Comparison of ENCODE assay signal across 1 cellular context in the genomic region with DNA sequence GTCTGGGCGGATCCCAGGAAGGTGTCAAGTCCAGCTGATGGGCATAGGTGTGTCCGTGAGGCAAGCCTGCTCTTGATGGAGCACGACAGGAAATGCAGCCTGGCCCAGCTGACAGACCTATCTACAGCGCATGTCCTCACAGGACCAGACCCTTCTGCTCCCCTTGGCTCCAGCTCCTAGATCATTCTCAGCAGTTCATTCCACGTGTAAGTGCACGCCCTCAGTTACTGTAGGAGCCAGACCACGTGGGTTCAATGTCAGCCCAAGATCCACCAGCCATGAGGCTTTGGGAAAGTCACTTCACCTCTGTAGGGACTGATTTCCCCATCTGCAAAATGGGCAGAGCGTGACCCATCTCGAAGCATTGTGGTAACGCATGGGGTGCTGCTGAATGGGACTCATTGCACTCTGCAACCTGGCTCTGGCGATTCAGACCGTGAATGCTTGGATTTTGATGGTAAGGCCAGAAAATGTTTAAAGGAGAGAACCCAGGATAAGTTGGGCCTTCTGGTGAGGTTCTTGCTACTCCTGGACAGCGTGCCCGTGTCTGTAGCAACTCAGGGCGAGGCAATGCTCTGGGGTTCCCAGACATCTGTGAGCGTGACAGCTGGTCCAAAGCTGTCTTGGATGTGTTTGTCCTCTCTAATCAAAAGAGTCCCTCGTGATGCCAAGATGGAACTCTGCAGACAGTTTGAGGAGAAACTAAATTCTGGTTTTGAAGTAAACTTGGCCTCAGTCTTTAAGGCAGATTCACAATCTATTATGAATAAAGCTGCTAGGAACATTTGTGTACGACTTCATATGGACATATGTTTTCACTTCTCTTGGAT.
TF ChIP-seq lines count a peak whose summit lies in the region.

No MANE protein-coding gene starts in this region.

TF ChIP-seq in HepG2, 621 proteins besides CTCF, POLR2A, EP300 and RAD21 (continues in another document):
- TF ChIP-seq MTF1 (CRISPR knock-in tag; IDR thresholded peaks at IDR 0.05) (no peak), SMC3 (IDR thresholded peaks at IDR 0.05; ENCODE audit: low read length) (no peak), ZNF530 (CRISPR knock-in tag; IDR thresholded peaks at IDR 0.05; ENCODE audit: low read depth) (no peak), ZMYM2 (CRISPR knock-in tag; IDR thresholded peaks at IDR 0.05) (0 out of 2 replicates have a peak, but pooled peaks have one; percentile 45), ZNF724P (CRISPR knock-in tag; IDR thresholded peaks at IDR 0.05; ENCODE audit: borderline replicate concordance) (no peak), PHF20 (CRISPR knock-in tag; IDR thresholded peaks at IDR 0.05) (no peak), ZNF891 (CRISPR knock-in tag; IDR thresholded peaks at IDR 0.05) (peak; percentile 88), ATF7-NPFF (CRISPR knock-in tag; IDR thresholded peaks at IDR 0.05; ENCODE audit: low read depth) (0 out of 2 replicates have a peak, but pooled peaks have one; percentile 45), HDAC2 (CRISPR knock-in tag; IDR thresholded peaks at IDR 0.05) (peak; percentile 57; the same call in 1 of the 2 replicates), TEAD3 (CRISPR knock-in tag; optimal IDR thresholded peaks at IDR 0.05; ENCODE audit: borderline replicate concordance) (peak; percentile 41), PRPF4 (IDR thresholded peaks at IDR 0.05; ENCODE audit: low read depth, low read length, poor library complexity, severe bottlenecking) (no peak), ZC3H4 (CRISPR knock-in tag; IDR thresholded peaks at IDR 0.05; ENCODE audit: borderline replicate concordance) (peak; percentile 53; the same call in 1 of the 2 replicates), ZNF337 (CRISPR knock-in tag; IDR thresholded peaks at IDR 0.05; ENCODE audit: borderline replicate concordance, low read depth) (no peak), IRX3 (CRISPR knock-in tag; IDR thresholded peaks at IDR 0.05; ENCODE audit: borderline replicate concordance, low read depth) (no peak), BRD4 (CRISPR knock-in tag; IDR thresholded peaks at IDR 0.05) (peak; percentile 13; the same call in 1 of the 2 replicates), ZNF720 (CRISPR knock-in tag; IDR thresholded peaks at IDR 0.05) (no peak), ZNF30 (CRISPR knock-in tag; IDR thresholded peaks at IDR 0.05) (no peak), POLR2G (IDR thresholded peaks at IDR 0.05; ENCODE audit: low read depth, low read length) (0 out of 2 replicates have a peak, but pooled peaks have one; percentile 37), ZFP36L2 (CRISPR knock-in tag; IDR thresholded peaks at IDR 0.05) (no peak), ZNF274 (CRISPR knock-in tag; IDR thresholded peaks at IDR 0.05) (no peak; the same call in 1 of the 2 replicates), BCL6 (CRISPR knock-in tag; IDR thresholded peaks at IDR 0.05) (no peak), ZMYM4 (CRISPR knock-in tag; IDR thresholded peaks at IDR 0.05) (no peak), TCF12 (IDR thresholded peaks at IDR 0.05) (no peak), TCF12 (CRISPR knock-in tag; IDR thresholded peaks at IDR 0.05) (no peak), ZNF572 (CRISPR knock-in tag; IDR thresholded peaks at IDR 0.05) (peak; percentile 83; the same call in 1 of the 2 replicates), HOXA7 (CRISPR knock-in tag; IDR thresholded peaks at IDR 0.05) (no peak), SPEN (CRISPR knock-in tag; IDR thresholded peaks at IDR 0.05; ENCODE audit: low read depth) (no peak), ZNF3 (CRISPR knock-in tag; IDR thresholded peaks at IDR 0.05) (no peak), ZNF674 (CRISPR knock-in tag; IDR thresholded peaks at IDR 0.05; ENCODE audit: low read depth) (no peak), CENPT (CRISPR knock-in tag; IDR thresholded peaks at IDR 0.05; ENCODE audit: low read depth) (no peak), ZNF660 (CRISPR knock-in tag; IDR thresholded peaks at IDR 0.05; ENCODE audit: borderline replicate concordance, low read depth) (no peak), ZNF292 (CRISPR knock-in tag; IDR thresholded peaks at IDR 0.05; ENCODE audit: borderline replicate concordance, low read depth) (0 out of 2 replicates have a peak, but pooled peaks have one; percentile 24), ZNF629 (CRISPR knock-in tag; conservative IDR thresholded peaks at IDR 0.05) (peak; percentile 94), ELF1 (CRISPR knock-in tag; IDR thresholded peaks at IDR 0.05) (no peak), ZBTB7B (CRISPR knock-in tag; IDR thresholded peaks at IDR 0.05) (no peak)
- TF ChIP-seq, protein P1, sequence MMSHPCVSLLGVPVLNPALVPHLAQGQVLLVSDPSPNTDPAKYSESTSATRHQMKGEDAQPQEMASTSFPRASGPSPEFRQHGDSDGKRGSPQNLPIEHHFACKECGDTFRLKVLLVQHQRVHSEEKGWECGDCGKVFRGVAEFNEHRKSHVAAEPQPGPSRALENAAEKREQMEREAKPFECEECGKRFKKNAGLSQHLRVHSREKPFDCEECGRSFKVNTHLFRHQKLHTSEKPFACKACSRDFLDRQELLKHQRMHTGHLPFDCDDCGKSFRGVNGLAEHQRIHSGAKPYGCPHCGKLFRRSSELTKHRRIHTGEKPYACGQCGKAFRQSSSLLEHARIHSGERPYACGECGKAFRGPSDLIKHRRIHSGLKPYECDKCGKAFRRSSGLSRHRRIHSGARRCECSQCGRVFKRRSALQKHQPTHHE (CRISPR knock-in tag; IDR thresholded peaks at IDR 0.05; ENCODE audit: borderline replicate concordance): no peak
- TF ChIP-seq, protein P2, sequence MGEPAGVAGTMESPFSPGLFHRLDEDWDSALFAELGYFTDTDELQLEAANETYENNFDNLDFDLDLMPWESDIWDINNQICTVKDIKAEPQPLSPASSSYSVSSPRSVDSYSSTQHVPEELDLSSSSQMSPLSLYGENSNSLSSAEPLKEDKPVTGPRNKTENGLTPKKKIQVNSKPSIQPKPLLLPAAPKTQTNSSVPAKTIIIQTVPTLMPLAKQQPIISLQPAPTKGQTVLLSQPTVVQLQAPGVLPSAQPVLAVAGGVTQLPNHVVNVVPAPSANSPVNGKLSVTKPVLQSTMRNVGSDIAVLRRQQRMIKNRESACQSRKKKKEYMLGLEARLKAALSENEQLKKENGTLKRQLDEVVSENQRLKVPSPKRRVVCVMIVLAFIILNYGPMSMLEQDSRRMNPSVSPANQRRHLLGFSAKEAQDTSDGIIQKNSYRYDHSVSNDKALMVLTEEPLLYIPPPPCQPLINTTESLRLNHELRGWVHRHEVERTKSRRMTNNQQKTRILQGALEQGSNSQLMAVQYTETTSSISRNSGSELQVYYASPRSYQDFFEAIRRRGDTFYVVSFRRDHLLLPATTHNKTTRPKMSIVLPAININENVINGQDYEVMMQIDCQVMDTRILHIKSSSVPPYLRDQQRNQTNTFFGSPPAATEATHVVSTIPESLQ (CRISPR knock-in tag; conservative IDR thresholded peaks at IDR 0.05): no peak
- TF ChIP-seq, protein P3, sequence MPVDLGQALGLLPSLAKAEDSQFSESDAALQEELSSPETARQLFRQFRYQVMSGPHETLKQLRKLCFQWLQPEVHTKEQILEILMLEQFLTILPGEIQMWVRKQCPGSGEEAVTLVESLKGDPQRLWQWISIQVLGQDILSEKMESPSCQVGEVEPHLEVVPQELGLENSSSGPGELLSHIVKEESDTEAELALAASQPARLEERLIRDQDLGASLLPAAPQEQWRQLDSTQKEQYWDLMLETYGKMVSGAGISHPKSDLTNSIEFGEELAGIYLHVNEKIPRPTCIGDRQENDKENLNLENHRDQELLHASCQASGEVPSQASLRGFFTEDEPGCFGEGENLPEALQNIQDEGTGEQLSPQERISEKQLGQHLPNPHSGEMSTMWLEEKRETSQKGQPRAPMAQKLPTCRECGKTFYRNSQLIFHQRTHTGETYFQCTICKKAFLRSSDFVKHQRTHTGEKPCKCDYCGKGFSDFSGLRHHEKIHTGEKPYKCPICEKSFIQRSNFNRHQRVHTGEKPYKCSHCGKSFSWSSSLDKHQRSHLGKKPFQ (CRISPR knock-in tag; IDR thresholded peaks at IDR 0.05; ENCODE audit: insufficient replicate concordance): no peak
- TF ChIP-seq, protein P4, sequence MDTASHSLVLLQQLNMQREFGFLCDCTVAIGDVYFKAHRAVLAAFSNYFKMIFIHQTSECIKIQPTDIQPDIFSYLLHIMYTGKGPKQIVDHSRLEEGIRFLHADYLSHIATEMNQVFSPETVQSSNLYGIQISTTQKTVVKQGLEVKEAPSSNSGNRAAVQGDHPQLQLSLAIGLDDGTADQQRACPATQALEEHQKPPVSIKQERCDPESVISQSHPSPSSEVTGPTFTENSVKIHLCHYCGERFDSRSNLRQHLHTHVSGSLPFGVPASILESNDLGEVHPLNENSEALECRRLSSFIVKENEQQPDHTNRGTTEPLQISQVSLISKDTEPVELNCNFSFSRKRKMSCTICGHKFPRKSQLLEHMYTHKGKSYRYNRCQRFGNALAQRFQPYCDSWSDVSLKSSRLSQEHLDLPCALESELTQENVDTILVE (CRISPR knock-in tag; IDR thresholded peaks at IDR 0.05): no peak
- TF ChIP-seq, protein P5, sequence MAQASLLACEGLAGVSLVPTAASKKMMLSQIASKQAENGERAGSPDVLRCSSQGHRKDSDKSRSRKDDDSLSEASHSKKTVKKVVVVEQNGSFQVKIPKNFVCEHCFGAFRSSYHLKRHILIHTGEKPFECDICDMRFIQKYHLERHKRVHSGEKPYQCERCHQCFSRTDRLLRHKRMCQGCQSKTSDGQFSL (CRISPR knock-in tag; IDR thresholded peaks at IDR 0.05): no peak
- TF ChIP-seq, protein P6, sequence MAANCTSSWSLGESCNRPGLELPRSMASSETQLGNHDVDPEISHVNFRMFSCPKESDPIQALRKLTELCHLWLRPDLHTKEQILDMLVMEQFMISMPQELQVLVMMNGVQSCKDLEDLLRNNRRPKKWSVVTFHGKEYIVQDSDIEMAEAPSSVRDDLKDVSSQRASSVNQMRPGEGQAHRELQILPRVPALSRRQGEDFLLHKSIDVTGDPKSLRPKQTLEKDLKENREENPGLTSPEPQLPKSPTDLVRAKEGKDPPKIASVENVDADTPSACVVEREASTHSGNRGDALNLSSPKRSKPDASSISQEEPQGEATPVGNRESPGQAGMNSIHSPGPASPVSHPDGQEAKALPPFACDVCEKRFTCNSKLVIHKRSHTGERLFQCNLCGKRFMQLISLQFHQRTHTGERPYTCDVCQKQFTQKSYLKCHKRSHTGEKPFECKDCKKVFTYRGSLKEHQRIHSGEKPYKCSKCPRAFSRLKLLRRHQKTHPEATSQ (CRISPR knock-in tag; IDR thresholded peaks at IDR 0.05; ENCODE audit: borderline replicate concordance): 0 out of 2 replicates have a peak, but pooled peaks have one; percentile 14
- TF ChIP-seq, protein P7, sequence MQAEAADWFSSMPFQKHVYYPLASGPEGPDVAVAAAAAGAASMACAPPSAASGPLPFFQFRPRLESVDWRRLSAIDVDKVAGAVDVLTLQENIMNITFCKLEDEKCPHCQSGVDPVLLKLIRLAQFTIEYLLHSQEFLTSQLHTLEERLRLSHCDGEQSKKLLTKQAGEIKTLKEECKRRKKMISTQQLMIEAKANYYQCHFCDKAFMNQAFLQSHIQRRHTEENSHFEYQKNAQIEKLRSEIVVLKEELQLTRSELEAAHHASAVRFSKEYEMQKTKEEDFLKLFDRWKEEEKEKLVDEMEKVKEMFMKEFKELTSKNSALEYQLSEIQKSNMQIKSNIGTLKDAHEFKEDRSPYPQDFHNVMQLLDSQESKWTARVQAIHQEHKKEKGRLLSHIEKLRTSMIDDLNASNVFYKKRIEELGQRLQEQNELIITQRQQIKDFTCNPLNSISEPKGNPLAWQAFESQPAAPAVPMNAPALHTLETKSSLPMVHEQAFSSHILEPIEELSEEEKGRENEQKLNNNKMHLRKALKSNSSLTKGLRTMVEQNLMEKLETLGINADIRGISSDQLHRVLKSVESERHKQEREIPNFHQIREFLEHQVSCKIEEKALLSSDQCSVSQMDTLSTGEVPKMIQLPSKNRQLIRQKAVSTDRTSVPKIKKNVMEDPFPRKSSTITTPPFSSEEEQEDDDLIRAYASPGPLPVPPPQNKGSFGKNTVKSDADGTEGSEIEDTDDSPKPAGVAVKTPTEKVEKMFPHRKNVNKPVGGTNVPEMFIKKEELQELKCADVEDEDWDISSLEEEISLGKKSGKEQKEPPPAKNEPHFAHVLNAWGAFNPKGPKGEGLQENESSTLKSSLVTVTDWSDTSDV (CRISPR knock-in tag; IDR thresholded peaks at IDR 0.05): no peak
- TF ChIP-seq, protein P8, sequence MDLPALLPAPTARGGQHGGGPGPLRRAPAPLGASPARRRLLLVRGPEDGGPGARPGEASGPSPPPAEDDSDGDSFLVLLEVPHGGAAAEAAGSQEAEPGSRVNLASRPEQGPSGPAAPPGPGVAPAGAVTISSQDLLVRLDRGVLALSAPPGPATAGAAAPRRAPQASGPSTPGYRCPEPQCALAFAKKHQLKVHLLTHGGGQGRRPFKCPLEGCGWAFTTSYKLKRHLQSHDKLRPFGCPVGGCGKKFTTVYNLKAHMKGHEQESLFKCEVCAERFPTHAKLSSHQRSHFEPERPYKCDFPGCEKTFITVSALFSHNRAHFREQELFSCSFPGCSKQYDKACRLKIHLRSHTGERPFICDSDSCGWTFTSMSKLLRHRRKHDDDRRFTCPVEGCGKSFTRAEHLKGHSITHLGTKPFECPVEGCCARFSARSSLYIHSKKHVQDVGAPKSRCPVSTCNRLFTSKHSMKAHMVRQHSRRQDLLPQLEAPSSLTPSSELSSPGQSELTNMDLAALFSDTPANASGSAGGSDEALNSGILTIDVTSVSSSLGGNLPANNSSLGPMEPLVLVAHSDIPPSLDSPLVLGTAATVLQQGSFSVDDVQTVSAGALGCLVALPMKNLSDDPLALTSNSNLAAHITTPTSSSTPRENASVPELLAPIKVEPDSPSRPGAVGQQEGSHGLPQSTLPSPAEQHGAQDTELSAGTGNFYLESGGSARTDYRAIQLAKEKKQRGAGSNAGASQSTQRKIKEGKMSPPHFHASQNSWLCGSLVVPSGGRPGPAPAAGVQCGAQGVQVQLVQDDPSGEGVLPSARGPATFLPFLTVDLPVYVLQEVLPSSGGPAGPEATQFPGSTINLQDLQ (CRISPR knock-in tag; IDR thresholded peaks at IDR 0.05): no peak
- TF ChIP-seq, protein P9, sequence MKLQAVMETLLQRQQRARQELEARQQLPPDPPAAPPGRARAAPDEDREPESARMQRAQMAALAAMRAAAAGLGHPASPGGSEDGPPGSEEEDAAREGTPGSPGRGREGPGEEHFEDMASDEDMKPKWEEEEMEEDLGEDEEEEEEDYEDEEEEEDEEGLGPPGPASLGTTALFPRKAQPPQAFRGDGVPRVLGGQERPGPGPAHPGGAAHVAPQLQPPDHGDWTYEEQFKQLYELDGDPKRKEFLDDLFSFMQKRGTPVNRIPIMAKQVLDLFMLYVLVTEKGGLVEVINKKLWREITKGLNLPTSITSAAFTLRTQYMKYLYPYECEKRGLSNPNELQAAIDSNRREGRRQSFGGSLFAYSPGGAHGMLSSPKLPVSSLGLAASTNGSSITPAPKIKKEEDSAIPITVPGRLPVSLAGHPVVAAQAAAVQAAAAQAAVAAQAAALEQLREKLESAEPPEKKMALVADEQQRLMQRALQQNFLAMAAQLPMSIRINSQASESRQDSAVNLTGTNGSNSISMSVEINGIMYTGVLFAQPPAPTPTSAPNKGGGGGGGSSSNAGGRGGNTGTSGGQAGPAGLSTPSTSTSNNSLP (IDR thresholded peaks at IDR 0.05; ENCODE audit: low read depth, low read length): no peak
